In the genomic region with DNA sequence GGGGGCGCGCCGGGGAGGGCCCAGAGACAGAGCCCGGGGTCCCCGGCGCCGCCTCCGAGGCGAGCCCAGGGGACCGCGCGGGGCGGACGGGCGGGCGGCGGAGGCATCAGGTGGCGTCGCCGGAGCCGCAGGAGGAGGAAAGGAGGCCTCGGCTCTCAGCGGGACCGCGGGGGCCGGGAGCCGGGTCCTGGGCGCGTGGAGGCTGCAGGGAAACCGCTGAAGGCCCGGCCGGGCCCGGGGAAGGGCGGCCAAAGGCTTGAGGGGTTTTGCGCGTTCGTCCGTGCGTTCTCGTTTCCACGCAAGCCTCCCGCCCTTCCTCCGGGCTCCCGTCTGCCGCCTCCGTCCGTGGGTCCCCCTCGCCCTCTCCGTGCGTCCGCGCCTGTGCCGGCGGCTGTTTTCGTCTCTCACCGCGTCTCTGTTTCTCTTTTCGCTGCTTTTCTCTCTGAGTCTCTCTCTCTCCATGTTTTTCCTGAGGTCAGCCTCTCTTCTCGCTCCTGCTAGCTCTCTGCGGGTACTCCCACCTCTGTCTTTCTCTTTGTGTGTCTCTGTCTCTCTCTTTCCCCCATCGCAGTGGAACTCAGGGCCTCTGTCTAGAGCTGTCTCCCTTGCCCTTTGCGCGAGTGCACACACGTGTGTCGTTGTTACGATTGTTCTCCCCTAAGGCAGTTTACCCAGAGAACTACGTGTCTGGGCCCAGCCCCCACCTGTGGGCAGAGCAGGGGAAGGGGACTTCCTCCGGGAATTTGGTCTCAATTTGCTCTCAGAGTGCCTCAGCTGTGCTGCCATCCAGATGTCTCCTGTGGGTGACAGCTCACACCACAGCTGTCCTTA, we compare ENCODE assay signal across 9 cellular contexts. TPM values are rescaled to one million over a fixed set of nuclear protein-coding genes. Genes with fewer than 3 reads are reported as not detected.
DNase-seq lines count a peak whose midpoint lies in the region; ATAC-seq and TF ChIP-seq lines count a peak whose summit lies in the region.
"Had no signal": no experiment of that assay in that cellular context is flagged by ENCODE, and none has a peak within 500 bp of the region (broad histone marks: within the 10 kb centered on the region; RNA-seq: fewer than 3 reads in every experiment).

No MANE protein-coding gene starts in this region.

- CTCF ChIA-PET in activated CD4-positive, alpha-beta T cell treated with anti-CD3 and anti-CD28 coated beads for 36 hours (lab: Charles Lee) = interaction anchor here (0.6 to 1.5 kb wide), 8 partner anchors 9 to 157 kb away, joined by 3 to 6 read pairs (median 4); no protein-coding TSS in a partner anchor
- CTCF ChIA-PET in activated naive CD4-positive, alpha-beta T cell treated with anti-CD3 and anti-CD28 coated beads, Interleukin-2, amount 10 ng/mL, durations not matched to agents 7 days and 5 days (lab: Charles Lee) = interaction anchor here (0.6 to 3.2 kb wide), 4 partner anchors 11 to 107 kb away, joined by 3 to 15 read pairs (median 6); no protein-coding TSS in a partner anchor
- CTCF ChIA-PET in PC-9 (lab: Charles Lee) = no interaction called here

- peaks cover 26% of the 10 kb centered on the region for H3K4me1 ChIP-seq in mesenchymal stem cell (ENCODE audit: control insufficient read depth, insufficient read depth, low read depth, low read length)
- H3K4me1 ChIP-seq in tibial nerve = peaks cover 0 to 37% (median 11%) of the 10 kb centered on the region in 4 donors
- H3K4me1 ChIP-seq in PC-9 (replicated peaks; ENCODE audit: insufficient read depth) = no peaks in the 10 kb centered on the region

- no peak overlapping the region for H3K14ac ChIP-seq in mesenchymal stem cell (ENCODE audit: low read length in 2 of 2)

- peaks cover 63% of the 10 kb centered on the region for H3K4me1 Mint-ChIP-seq in activated CD4-positive, alpha-beta T cell treated with anti-CD3 and anti-CD28 coated beads for 36 hours
- peaks cover 69% of the 10 kb centered on the region for H3K4me1 Mint-ChIP-seq in activated naive CD4-positive, alpha-beta T cell treated with anti-CD3 and anti-CD28 coated beads, Interleukin-2, amount 10 ng/mL, durations not matched to agents 7 days and 5 days

- no peak for TF ChIP-seq CTCF in tibial nerve (IDR thresholded peaks at IDR 0.05)
- TF ChIP-seq CTCF in PC-9 (conservative IDR thresholded peaks at IDR 0.05) = no peak

- no peaks in the 10 kb centered on the region for H3F3A ChIP-seq in PC-9 (ENCODE audit: insufficient read depth, low read depth)

- intact Hi-C loops in activated CD4-positive, alpha-beta T cell treated with anti-CD3 and anti-CD28 coated beads for 36 hours (cut with DNase I, micrococcal nuclease) = loop anchor here (1.0 to 5.0 kb wide), 4 partner anchors 10 to 989 kb away; no protein-coding TSS in a partner anchor
- intact Hi-C loops in PC-9 (cut with micrococcal nuclease; ENCODE audit: unreplicated experiment) = no loop called here

- POLR2A ChIA-PET in activated CD4-positive, alpha-beta T cell treated with anti-CD3 and anti-CD28 coated beads for 36 hours (lab: Charles Lee) = interaction anchor here (0.5 to 7.5 kb wide), 7 partner anchors 9 to 204 kb away, joined by 3 to 121 read pairs (median 4); no protein-coding TSS in a partner anchor
- POLR2A ChIA-PET in PC-9 (lab: Charles Lee; ENCODE audit: unreplicated experiment) = no interaction called here

- H3K9me3 Mint-ChIP-seq in activated CD4-positive, alpha-beta T cell treated with anti-CD3 and anti-CD28 coated beads for 36 hours (ENCODE audit: low read depth) = no peaks in the 10 kb centered on the region
- no peaks in the 10 kb centered on the region for H3K9me3 Mint-ChIP-seq in activated naive CD4-positive, alpha-beta T cell treated with anti-CD3 and anti-CD28 coated beads, Interleukin-2, amount 10 ng/mL, durations not matched to agents 7 days and 5 days

- peak overlapping the region; percentile 66 for H3K4me2 ChIP-seq in mesenchymal stem cell (ENCODE audit: low read length, poor library complexity, severe bottlenecking)
- H3K4me2 ChIP-seq in PC-9 = no peak overlapping the region

- H4K8ac ChIP-seq in mesenchymal stem cell (ENCODE audit: low read length) = no peak overlapping the region

- H3K9ac ChIP-seq in mesenchymal stem cell (ENCODE audit: low read length) = peak overlapping the region; percentile 33

- peak overlapping the region; percentile 99 for H3K27ac Mint-ChIP-seq in activated CD4-positive, alpha-beta T cell treated with anti-CD3 and anti-CD28 coated beads for 36 hours
- peak overlapping the region; percentile 96 for H3K27ac Mint-ChIP-seq in activated naive CD4-positive, alpha-beta T cell treated with anti-CD3 and anti-CD28 coated beads, Interleukin-2, amount 10 ng/mL, durations not matched to agents 7 days and 5 days

- no peak overlapping the region for H2BK5ac ChIP-seq in mesenchymal stem cell (ENCODE audit: low read depth, low read length, poor library complexity, severe bottlenecking)

- H3K36me3 ChIP-seq in mesenchymal stem cell (ENCODE audit: control insufficient read depth in 1 of 2, insufficient read depth in 2 of 2, low read depth in 1 of 2, low read length in 2 of 2) (peaks cover 0 to 27% of the 10 kb centered on the region in 2 experiments), tibial nerve (no peaks in the 10 kb centered on the region), PC-9 (ENCODE audit: low read depth) (no peaks in the 10 kb centered on the region)

- TF ChIP-seq EP300 in tibial nerve (IDR thresholded peaks at IDR 0.05) = no peak

- H3K27me3 ChIP-seq in mesenchymal stem cell (ENCODE audit: control insufficient read depth in 1 of 2, insufficient read depth in 1 of 2, low read length in 2 of 2) (peaks cover 66 to 80% of the 10 kb centered on the region in 2 experiments), tibial nerve (peaks cover 0 to 66% of the 10 kb centered on the region in 2 donors), PC-9 (ENCODE audit: insufficient read depth, low read depth) (peaks cover 45% of the 10 kb centered on the region)

- H2AFZ ChIP-seq in mesenchymal stem cell (ENCODE audit: low read depth, low read length) (no peak overlapping the region), PC-9 (no peak overlapping the region)

- peak; percentile 63 for DNase-seq in activated CD4-positive, alpha-beta T cell treated with anti-CD3 and anti-CD28 coated beads for 36 hours
- no peak for DNase-seq in activated CD4-positive, alpha-beta T cell treated with anti-CD3 and anti-CD28 coated beads for 1 hour
- DNase-seq in activated naive CD4-positive, alpha-beta T cell treated with anti-CD3 and anti-CD28 coated beads, Interleukin-2, amount 10 ng/mL, durations not matched to agents 7 days and 5 days = peak; percentile 45
- no peak for DNase-seq in mesenchymal stem cell
- no peak for DNase-seq in tibial nerve (ENCODE audit: low spot score in 2 of 2)
- DNase-seq in OCI-M1 (lab: John Stamatoyannopoulos, UW) = no peak
- no peak for DNase-seq in occipital lobe (lab: John Stamatoyannopoulos, UW)
- DNase-seq in PC-9 = no peak

- H3K18ac ChIP-seq in mesenchymal stem cell (ENCODE audit: low read depth in 1 of 2, low read length in 2 of 2) = no peak overlapping the region

- WGBS in mesenchymal stem cell = 5% methylated on average over 58 of the region's 68 CpGs
- 7 to 9% methylated on average over 49 to 62 of the region's 68 CpGs for WGBS in tibial nerve, 2 donors

- peak overlapping the region; percentile 94 for H3K4me3 Mint-ChIP-seq in activated CD4-positive, alpha-beta T cell treated with anti-CD3 and anti-CD28 coated beads for 36 hours
- H3K4me3 Mint-ChIP-seq in activated naive CD4-positive, alpha-beta T cell treated with anti-CD3 and anti-CD28 coated beads, Interleukin-2, amount 10 ng/mL, durations not matched to agents 7 days and 5 days = peak overlapping the region; percentile 89

- TF ChIP-seq POLR2A in tibial nerve (IDR thresholded peaks at IDR 0.05) = no peak

- H2BK120ac ChIP-seq in mesenchymal stem cell (ENCODE audit: low read depth, low read length) = no peak overlapping the region

- H3K9me3 ChIP-seq in mesenchymal stem cell (ENCODE audit: control insufficient read depth, low read length) = no peaks in the 10 kb centered on the region
- H3K9me3 ChIP-seq in tibial nerve = no peaks in the 10 kb centered on the region
- no peaks in the 10 kb centered on the region for H3K9me3 ChIP-seq in PC-9 (ENCODE audit: insufficient read depth, low read depth)

- no peaks in the 10 kb centered on the region for H3K9me2 ChIP-seq in PC-9 (ENCODE audit: insufficient read depth)

- H4K20me1 ChIP-seq in PC-9 (ENCODE audit: insufficient read depth) = no peaks in the 10 kb centered on the region

- ATAC-seq in activated CD4-positive, alpha-beta T cell treated with anti-CD3 and anti-CD28 coated beads for 36 hours = no peak

- H2BK12ac ChIP-seq in mesenchymal stem cell (ENCODE audit: low read length in 2 of 2) = no peak overlapping the region

- no peak overlapping the region for H3K27ac ChIP-seq in mesenchymal stem cell (ENCODE audit: low read length, poor library complexity, severe bottlenecking)
- H3K27ac ChIP-seq in tibial nerve = no peak overlapping the region
- H3K27ac ChIP-seq in PC-9 = no peak overlapping the region
- H3K27ac ChIP-seq: VCaP had no signal

- no peak overlapping the region for H3K23ac ChIP-seq in mesenchymal stem cell (ENCODE audit: low read length in 2 of 2)

- no peaks in the 10 kb centered on the region for H3K27me3 Mint-ChIP-seq in activated CD4-positive, alpha-beta T cell treated with anti-CD3 and anti-CD28 coated beads for 36 hours
- peaks cover 3% of the 10 kb centered on the region for H3K27me3 Mint-ChIP-seq in activated naive CD4-positive, alpha-beta T cell treated with anti-CD3 and anti-CD28 coated beads, Interleukin-2, amount 10 ng/mL, durations not matched to agents 7 days and 5 days

- BruUV-seq in PC-9 (replicated peaks; lab: Mats Ljungman, UMichigan) = no TSS peak

- H3K4ac ChIP-seq in mesenchymal stem cell (ENCODE audit: low read depth in 1 of 2, low read length in 2 of 2) = no peak overlapping the region

- H3K4me3 ChIP-seq in mesenchymal stem cell (ENCODE audit: insufficient read depth in 1 of 2, low read depth in 1 of 2, low read length in 2 of 2) (peak overlapping the region; percentile 37 to 73), tibial nerve (peak overlapping the region; percentile 4 to 55 (median 38)), PC-9 (no peak overlapping the region)

- peaks cover 61% of the 10 kb centered on the region for H3K36me3 Mint-ChIP-seq in activated CD4-positive, alpha-beta T cell treated with anti-CD3 and anti-CD28 coated beads for 36 hours (ENCODE audit: low read depth)
- H3K36me3 Mint-ChIP-seq in activated naive CD4-positive, alpha-beta T cell treated with anti-CD3 and anti-CD28 coated beads, Interleukin-2, amount 10 ng/mL, durations not matched to agents 7 days and 5 days = peaks cover 53% of the 10 kb centered on the region

- no peak overlapping the region for H4K91ac ChIP-seq in mesenchymal stem cell (ENCODE audit: low read length)

- no peak overlapping the region for H2AK5ac ChIP-seq in mesenchymal stem cell (ENCODE audit: low read length, severe bottlenecking)

- no peaks in the 10 kb centered on the region for H3K79me2 ChIP-seq in PC-9 (ENCODE audit: low read depth)

- H3K79me1 ChIP-seq in mesenchymal stem cell (replicated peaks; ENCODE audit: low read length, poor library complexity, severe bottlenecking) = no peaks in the 10 kb centered on the region

- H2BK15ac ChIP-seq in mesenchymal stem cell (ENCODE audit: low read depth, poor library complexity, severe bottlenecking) = no peak overlapping the region

RNA-seq across cellular contexts. Expression of a gene that starts 2.1 kb away (rescaled TPM):
- 100 to 1,000 TPM; 601 to 617 TPM for total RNA-seq in activated CD4-positive, alpha-beta T cell treated with anti-CD3 and anti-CD28 coated beads for 36 hours
- polyA plus RNA-seq in mesenchymal stem cell (2013, experiment 1 of 2) = 0.01 TPM
- 0.03 TPM for polyA plus RNA-seq in mesenchymal stem cell (2013, experiment 2 of 2)
- total RNA-seq in tibial nerve = 1 to 10 TPM in 3 of 4 donors, under 1 TPM in 1; 0.22 to 6.9 (median 2.3) TPM
- 0.16 TPM for total RNA-seq in occipital lobe
- total RNA-seq in PC-9 (2021) = not detected in 2 replicates

Comparison
In these comparisons a context has a peak if more than half of its experiments do, and no peak if none do; other contexts are left out.
1. DNase-seq: peak in activated CD4-positive, alpha-beta T cell treated with anti-CD3 and anti-CD28 coated beads for 36 hours (single experiment) and activated naive CD4-positive, alpha-beta T cell treated with anti-CD3 and anti-CD28 coated beads, Interleukin-2, amount 10 ng/mL, durations not matched to agents 7 days and 5 days (single experiment); none in activated CD4-positive, alpha-beta T cell treated with anti-CD3 and anti-CD28 coated beads for 1 hour (single experiment), mesenchymal stem cell (single experiment), tibial nerve (0 of 2), OCI-M1 (single experiment), occipital lobe (single experiment) and PC-9 (0 of 2).
2. RNA of a gene that starts 2.1 kb away (total RNA-seq): 601 to 617 TPM in activated CD4-positive, alpha-beta T cell treated with anti-CD3 and anti-CD28 coated beads for 36 hours; 0.22 to 6.9 TPM in tibial nerve, not detected in PC-9 and 0.16 TPM in occipital lobe (single experiment); every median in the first group is over 10 times any median in the second.